ENCODE assay signal across 9 cellular contexts in the genomic region with DNA sequence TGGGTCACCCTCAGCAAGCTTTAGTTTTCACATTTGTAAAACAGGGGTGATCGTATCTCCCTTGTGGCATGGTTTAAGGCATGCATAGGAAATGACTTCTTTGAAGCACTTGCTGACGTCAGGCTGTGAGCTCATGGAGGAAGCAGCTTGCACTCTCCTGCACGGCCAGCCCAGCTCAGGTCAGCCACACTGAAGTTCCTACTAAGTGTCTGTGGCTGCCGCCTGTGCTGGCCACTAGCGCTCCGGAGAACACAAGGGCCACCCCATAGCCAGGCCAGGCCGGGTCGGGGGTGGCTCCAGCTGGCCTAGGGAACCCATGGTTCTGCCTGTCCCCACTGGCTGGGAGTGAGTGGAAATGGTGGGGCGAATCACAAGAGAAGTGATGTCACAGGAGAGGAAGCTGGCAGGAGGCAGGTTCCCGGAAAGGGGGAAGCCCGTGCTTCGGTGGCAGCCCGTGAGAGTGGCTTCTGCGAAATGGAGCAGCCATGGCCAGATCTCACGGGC. TPM values are rescaled to one million over a fixed set of nuclear protein-coding genes. Genes with fewer than 3 reads are reported as not detected.
DNase-seq lines count a peak whose midpoint lies in the region; ATAC-seq, FAIRE-seq and TF ChIP-seq lines count a peak whose summit lies in the region.
"Had no signal": no experiment of that assay in that cellular context is flagged by ENCODE, and none has a peak within 500 bp of the region (broad histone marks: within the 10 kb centered on the region; RNA-seq: fewer than 3 reads in every experiment).

No MANE protein-coding gene starts in this region.

- H3K4me3 Mint-ChIP-seq in CD14-positive monocyte (peak overlapping the region in 1 of 2 donors; percentile 27), WTC11 (no peak overlapping the region)
- peak overlapping the region; percentile 5 for H3K4me3 Mint-ChIP-seq in activated naive CD8-positive, alpha-beta T cell treated with anti-CD3 and anti-CD28 coated beads, Interleukin-2, amount 50 U/mL, for 24 hours

- peaks cover 18% of the 10 kb centered on the region for H3K4me1 Mint-ChIP-seq in CD14-positive monocyte
- peaks cover 61% of the 10 kb centered on the region for H3K4me1 Mint-ChIP-seq in activated naive CD8-positive, alpha-beta T cell treated with anti-CD3 and anti-CD28 coated beads, Interleukin-2, amount 50 U/mL, for 24 hours
- peaks cover 8% of the 10 kb centered on the region for H3K4me1 Mint-ChIP-seq in WTC11

- DNase-seq in CD14-positive monocyte (ENCODE audit: low spot score) = peak; percentile 80
- DNase-seq in UCSD-AML1 (lab: John Stamatoyannopoulos, UW; ENCODE audit: unreplicated experiment) = peak; percentile 69
- DNase-seq in activated naive CD8-positive, alpha-beta T cell treated with anti-CD3 and anti-CD28 coated beads, Interleukin-2, amount 50 U/mL, for 24 hours = peak; percentile 80
- peak; percentile 48 for DNase-seq in small intestine
- DNase-seq in suprapubic skin (ENCODE audit: low spot score in 2 of 2) = no peak
- no peak for DNase-seq in AG08395 (ENCODE audit: low spot score)
- DNase-seq in SKM-1 treated with dmso at 0.1 percent for 144 hours (lab: John Stamatoyannopoulos, UW; ENCODE audit: unreplicated experiment) = no peak
- DNase-seq in WTC11 (ENCODE audit: low spot score) = no peak

- H3K27ac Mint-ChIP-seq in CD14-positive monocyte (peak overlapping the region in 4 of 7 donors; percentile 7 to 80 (median 40)), WTC11 (no peak overlapping the region)
- H3K27ac Mint-ChIP-seq in activated naive CD8-positive, alpha-beta T cell treated with anti-CD3 and anti-CD28 coated beads, Interleukin-2, amount 50 U/mL, for 24 hours = peak overlapping the region; percentile 96

- H3K27ac ChIP-seq in small intestine (ENCODE audit: low read depth in 1 of 2, low read length in 1 of 2) (peak overlapping the region; percentile 28 to 65), suprapubic skin (no peak overlapping the region)

- H3K4me3 ChIP-seq in small intestine (ENCODE audit: low read depth in 1 of 2, low read length in 2 of 2) (no peak overlapping the region), suprapubic skin (no peak overlapping the region)

- H3K36me3 Mint-ChIP-seq in CD14-positive monocyte = no peaks in the 10 kb centered on the region
- no peaks in the 10 kb centered on the region for H3K36me3 Mint-ChIP-seq in activated naive CD8-positive, alpha-beta T cell treated with anti-CD3 and anti-CD28 coated beads, Interleukin-2, amount 50 U/mL, for 24 hours (ENCODE audit: low read depth)
- no peaks in the 10 kb centered on the region for H3K36me3 Mint-ChIP-seq in WTC11

- POLR2A ChIA-PET in WTC11 (lab: Charles Lee) = no interaction called here

- H3K9me3 ChIP-seq in small intestine (ENCODE audit: control insufficient read depth, low read depth) (no peaks in the 10 kb centered on the region), suprapubic skin (no peaks in the 10 kb centered on the region)

- TF ChIP-seq CTCF in CD14-positive monocyte (IDR thresholded peaks at IDR 0.05) = no peak
- no peak for TF ChIP-seq CTCF in suprapubic skin (IDR thresholded peaks at IDR 0.05)
- TF ChIP-seq CTCF in WTC11 (IDR thresholded peaks at IDR 0.05) = no peak

- no peaks in the 10 kb centered on the region for H3K27me3 ChIP-seq in small intestine (ENCODE audit: control insufficient read depth in 2 of 2, insufficient read depth in 2 of 2, low read length in 2 of 2)
- peaks cover 24% of the 10 kb centered on the region for H3K27me3 ChIP-seq in suprapubic skin

- intact Hi-C loops in CD14-positive monocyte (cut with micrococcal nuclease) = loop anchor here (5.0 kb wide), 2 partner anchors 118 to 378 kb away; no protein-coding TSS in a partner anchor

- TF ChIP-seq EP300 in suprapubic skin (IDR thresholded peaks at IDR 0.05) = no peak

- H3K27me3 Mint-ChIP-seq in CD14-positive monocyte (ENCODE audit: low read depth in 3 of 3) = peaks cover 3 to 11% (median 9%) of the 10 kb centered on the region in 3 donors
- peaks cover 9% of the 10 kb centered on the region for H3K27me3 Mint-ChIP-seq in activated naive CD8-positive, alpha-beta T cell treated with anti-CD3 and anti-CD28 coated beads, Interleukin-2, amount 50 U/mL, for 24 hours
- peaks cover 24% of the 10 kb centered on the region for H3K27me3 Mint-ChIP-seq in WTC11 (ENCODE audit: low read depth)

- no peak for TF ChIP-seq POLR2A in suprapubic skin (IDR thresholded peaks at IDR 0.05)

- no peak for FAIRE-seq in small intestine (lab: Jason Lieb, UNC)
- FAIRE-seq: G401.6 had no signal

- CTCF ChIA-PET in WTC11 (lab: Charles Lee) = interaction anchor here (0.8 to 1.5 kb wide), 8 partner anchors 19 to 180 kb away, joined by 3 to 9 read pairs (median 4); no protein-coding TSS in a partner anchor

- no peaks in the 10 kb centered on the region for H3K36me3 ChIP-seq in small intestine (ENCODE audit: control insufficient read depth in 2 of 2, insufficient read depth in 2 of 2, low read length in 2 of 2)
- H3K36me3 ChIP-seq in suprapubic skin = no peaks in the 10 kb centered on the region

- H3K4me1 ChIP-seq in small intestine (ENCODE audit: control insufficient read depth in 2 of 2, insufficient read depth in 1 of 2, low read depth in 1 of 2, low read length in 1 of 2) = no peaks in the 10 kb centered on the region
- peaks cover 2% of the 10 kb centered on the region for H3K4me1 ChIP-seq in suprapubic skin

- peaks cover 0 to 3% (median 0%) of the 10 kb centered on the region in 7 donors for H3K9me3 Mint-ChIP-seq in CD14-positive monocyte
- no peaks in the 10 kb centered on the region for H3K9me3 Mint-ChIP-seq in activated naive CD8-positive, alpha-beta T cell treated with anti-CD3 and anti-CD28 coated beads, Interleukin-2, amount 50 U/mL, for 24 hours
- H3K9me3 Mint-ChIP-seq in WTC11 = no peaks in the 10 kb centered on the region

- peak; percentile 67 for ATAC-seq in activated naive CD8-positive, alpha-beta T cell treated with anti-CD3 and anti-CD28 coated beads, Interleukin-2, amount 50 U/mL, for 24 hours
- ATAC-seq in WTC11 = no peak

- WGBS in small intestine, 3 donors = 62 to 82% (median 67%) methylated on average over 11 to 15 of the region's 15 CpGs
- WGBS in suprapubic skin = 76% methylated on average over 13 of the region's 15 CpGs

TF ChIP-seq in WTC11, 78 proteins besides CTCF, POLR2A, EP300 and RAD21 (continues in another document):
- TF ChIP-seq, protein P1, sequence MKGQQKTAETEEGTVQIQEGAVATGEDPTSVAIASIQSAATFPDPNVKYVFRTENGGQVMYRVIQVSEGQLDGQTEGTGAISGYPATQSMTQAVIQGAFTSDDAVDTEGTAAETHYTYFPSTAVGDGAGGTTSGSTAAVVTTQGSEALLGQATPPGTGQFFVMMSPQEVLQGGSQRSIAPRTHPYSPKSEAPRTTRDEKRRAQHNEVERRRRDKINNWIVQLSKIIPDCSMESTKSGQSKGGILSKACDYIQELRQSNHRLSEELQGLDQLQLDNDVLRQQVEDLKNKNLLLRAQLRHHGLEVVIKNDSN (CRISPR knock-in tag; IDR thresholded peaks at IDR 0.05) = no peak
- TF ChIP-seq EMX1 (CRISPR knock-in tag; IDR thresholded peaks at IDR 0.05) = no peak
- TF ChIP-seq GTF2I (CRISPR knock-in tag; conservative IDR thresholded peaks at IDR 0.05) = no peak
- no peak for TF ChIP-seq JAZF1 (CRISPR knock-in tag; IDR thresholded peaks at IDR 0.05)
- TF ChIP-seq ELF4 (CRISPR knock-in tag; IDR thresholded peaks at IDR 0.05; ENCODE audit: low read depth) = no peak
- no peak for TF ChIP-seq NR2C2 (CRISPR knock-in tag; IDR thresholded peaks at IDR 0.05)
- TF ChIP-seq, protein P2, sequence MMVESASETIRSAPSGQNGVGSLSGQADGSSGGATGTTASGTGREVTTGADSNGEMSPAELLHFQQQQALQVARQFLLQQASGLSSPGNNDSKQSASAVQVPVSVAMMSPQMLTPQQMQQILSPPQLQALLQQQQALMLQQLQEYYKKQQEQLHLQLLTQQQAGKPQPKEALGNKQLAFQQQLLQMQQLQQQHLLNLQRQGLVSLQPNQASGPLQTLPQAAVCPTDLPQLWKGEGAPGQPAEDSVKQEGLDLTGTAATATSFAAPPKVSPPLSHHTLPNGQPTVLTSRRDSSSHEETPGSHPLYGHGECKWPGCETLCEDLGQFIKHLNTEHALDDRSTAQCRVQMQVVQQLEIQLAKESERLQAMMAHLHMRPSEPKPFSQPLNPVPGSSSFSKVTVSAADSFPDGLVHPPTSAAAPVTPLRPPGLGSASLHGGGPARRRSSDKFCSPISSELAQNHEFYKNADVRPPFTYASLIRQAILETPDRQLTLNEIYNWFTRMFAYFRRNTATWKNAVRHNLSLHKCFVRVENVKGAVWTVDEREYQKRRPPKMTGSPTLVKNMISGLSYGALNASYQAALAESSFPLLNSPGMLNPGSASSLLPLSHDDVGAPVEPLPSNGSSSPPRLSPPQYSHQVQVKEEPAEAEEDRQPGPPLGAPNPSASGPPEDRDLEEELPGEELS (CRISPR knock-in tag; IDR thresholded peaks at IDR 0.05) = no peak
- TF ChIP-seq GABPB1 (CRISPR knock-in tag; IDR thresholded peaks at IDR 0.05) = no peak
- TF ChIP-seq, protein P3, sequence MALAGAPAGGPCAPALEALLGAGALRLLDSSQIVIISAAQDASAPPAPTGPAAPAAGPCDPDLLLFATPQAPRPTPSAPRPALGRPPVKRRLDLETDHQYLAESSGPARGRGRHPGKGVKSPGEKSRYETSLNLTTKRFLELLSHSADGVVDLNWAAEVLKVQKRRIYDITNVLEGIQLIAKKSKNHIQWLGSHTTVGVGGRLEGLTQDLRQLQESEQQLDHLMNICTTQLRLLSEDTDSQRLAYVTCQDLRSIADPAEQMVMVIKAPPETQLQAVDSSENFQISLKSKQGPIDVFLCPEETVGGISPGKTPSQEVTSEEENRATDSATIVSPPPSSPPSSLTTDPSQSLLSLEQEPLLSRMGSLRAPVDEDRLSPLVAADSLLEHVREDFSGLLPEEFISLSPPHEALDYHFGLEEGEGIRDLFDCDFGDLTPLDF (CRISPR knock-in tag; IDR thresholded peaks at IDR 0.05) = no peak
- TF ChIP-seq NR1H2 (CRISPR knock-in tag; IDR thresholded peaks at IDR 0.05) = no peak

RNA-seq across cellular contexts. Expression of a gene that starts 28.2 kb away (rescaled TPM):
- polyA plus RNA-seq in CD14-positive monocyte (1 to 10 TPM; 8.4 to 9.0 TPM), small intestine (10 to 100 TPM in 1 of 3 donors, 1 to 10 TPM in 2; 3.6 to 18.8 (median 9.7) TPM)
- total RNA-seq in suprapubic skin (10 to 100 TPM; 25.0 to 67.0 (median 35.7) TPM), WTC11 (2021) (29.4 to 36.3 TPM (median 31.5 TPM) in 3 replicates)

RNA-seq across cellular contexts. Expression of a gene that starts 29.8 kb away (rescaled TPM):
- not detected for polyA plus RNA-seq in CD14-positive monocyte
- 1 to 10 TPM in 1 of 3 donors, under 1 TPM in 2; 0.40 to 2.2 (median 0.45) TPM for polyA plus RNA-seq in small intestine
- total RNA-seq in suprapubic skin = 1 to 10 TPM in 2 of 4 donors, under 1 TPM in 2; 0.30 to 3.8 (median 1.0) TPM
- total RNA-seq in WTC11 (2021) = 0.11 to 0.14 TPM in 2 of 3 replicates, not detected in the other

Comparison
In these comparisons a context has a peak if more than half of its experiments do, and no peak if none do; other contexts are left out.
1. DNase-seq: peak in CD14-positive monocyte (single experiment), UCSD-AML1 (single experiment), activated naive CD8-positive, alpha-beta T cell treated with anti-CD3 and anti-CD28 coated beads, Interleukin-2, amount 50 U/mL, for 24 hours (single experiment) and small intestine (single experiment); none in suprapubic skin (0 of 2), AG08395 (single experiment), SKM-1 treated with dmso at 0.1 percent for 144 hours (single experiment) and WTC11 (single experiment).